ENCODE assay signal across 17 cellular contexts in genomic region chr10:7475954-7476353, GRCh38.
DNase-seq lines count a peak whose midpoint lies in the region; ATAC-seq and TF ChIP-seq lines count a peak whose summit lies in the region.
"Had no signal": no experiment of that assay in that cellular context is flagged by ENCODE, and none has a peak within 500 bp of the region (broad histone marks: within the 10 kb centered on the region; RNA-seq: fewer than 3 reads in every experiment).

No MANE protein-coding gene starts in this region.

- H2BK5ac ChIP-seq in trophoblast cell (ENCODE audit: low read depth, low read length, poor library complexity) = no peak overlapping the region

- peak; percentile 13 for DNase-seq in NOMO-1 treated with DMSO at 0.1 percent for 48 hours (lab: John Stamatoyannopoulos, UW; ENCODE audit: unreplicated experiment)
- DNase-seq in NOMO-1 treated with dmso at 0.1 percent for 144 hours (lab: John Stamatoyannopoulos, UW; ENCODE audit: unreplicated experiment) = no peak
- no peak for DNase-seq in thoracic aorta (ENCODE audit: low spot score)
- DNase-seq in trophoblast cell = no peak
- DNase-seq: 8988T; activated CD4-positive, alpha-beta T cell treated with anti-CD3 and anti-CD28 coated beads for 4 hours; CD8-positive, alpha-beta T cell; cerebellar nuclear complex; NCI-H526; occipital lobe; RPMI8226 had no signal

- H3K9ac ChIP-seq in SU-DHL-6 (ENCODE audit: low read length) (peak overlapping the region; percentile 45), trophoblast cell (ENCODE audit: low read length) (no peak overlapping the region)

- no peaks in the 10 kb centered on the region for H4K20me1 ChIP-seq in SU-DHL-6 (ENCODE audit: low read depth, low read length)

- H3K27me3 ChIP-seq in SU-DHL-6 (ENCODE audit: low read length) (no peaks in the 10 kb centered on the region), layer of hippocampus (ENCODE audit: control insufficient read depth, insufficient read depth, low read length) (no peaks in the 10 kb centered on the region), thoracic aorta (replicated peaks; ENCODE audit: insufficient read depth) (no peaks in the 10 kb centered on the region), trophoblast cell (ENCODE audit: insufficient read depth, low read length) (no peaks in the 10 kb centered on the region)

- peaks cover 86% of the 10 kb centered on the region for H3F3A ChIP-seq in SU-DHL-6 (ENCODE audit: insufficient read depth)

- H3K4me1 ChIP-seq in thoracic aorta (ENCODE audit: control insufficient read depth in 1 of 2, low read depth in 2 of 2) (peaks cover 6 to 10% of the 10 kb centered on the region in 2 donors), trophoblast cell (ENCODE audit: control insufficient read depth in 1 of 2, insufficient read depth in 2 of 2, low read length in 2 of 2) (no peaks in the 10 kb centered on the region)

- H3K4me3 ChIP-seq in SU-DHL-6 (ENCODE audit: insufficient read depth, low read length, poor library complexity, severe bottlenecking) = no peak overlapping the region
- H3K4me3 ChIP-seq in thoracic aorta = peak overlapping the region; percentile 7
- no peak overlapping the region for H3K4me3 ChIP-seq in trophoblast cell (ENCODE audit: low read depth, low read length)

- H4K91ac ChIP-seq in trophoblast cell (ENCODE audit: low read depth, low read length) = no peak overlapping the region

- H3K4me2 ChIP-seq in SU-DHL-6 (ENCODE audit: low read depth, low read length, poor library complexity, severe bottlenecking) (peak overlapping the region; percentile 55), trophoblast cell (ENCODE audit: low read length) (no peak overlapping the region)

- peak overlapping the region; percentile 8 for H2AFZ ChIP-seq in SU-DHL-6 (ENCODE audit: low read depth, low read length, severe bottlenecking)
- no peak overlapping the region for H2AFZ ChIP-seq in trophoblast cell (ENCODE audit: insufficient read depth, low read length, poor library complexity)

- no peak overlapping the region for H4K8ac ChIP-seq in trophoblast cell (ENCODE audit: low read depth, low read length)

- H3K79me2 ChIP-seq in SU-DHL-6 (ENCODE audit: insufficient read depth, low read length) (no peaks in the 10 kb centered on the region), trophoblast cell (ENCODE audit: control insufficient read depth, insufficient read depth, low read length, poor library complexity) (no peaks in the 10 kb centered on the region)

- H2BK120ac ChIP-seq in trophoblast cell (ENCODE audit: insufficient read depth, low read length, poor library complexity) = no peak overlapping the region

- H3K27ac ChIP-seq in SU-DHL-6 (ENCODE audit: low read depth, low read length) = peak overlapping the region; percentile 95
- peak overlapping the region; percentile 16 for H3K27ac ChIP-seq in layer of hippocampus (ENCODE audit: low read depth, low read length)
- H3K27ac ChIP-seq in thoracic aorta = no peak overlapping the region
- no peak overlapping the region for H3K27ac ChIP-seq in trophoblast cell (ENCODE audit: low read depth, low read length)

- H3K14ac ChIP-seq in trophoblast cell (ENCODE audit: low read length) = no peak overlapping the region

- no peaks in the 10 kb centered on the region for H3K9me3 ChIP-seq in SU-DHL-6 (ENCODE audit: insufficient read depth, low read length)
- no peaks in the 10 kb centered on the region for H3K9me3 ChIP-seq in thoracic aorta
- no peaks in the 10 kb centered on the region for H3K9me3 ChIP-seq in trophoblast cell (ENCODE audit: insufficient read depth, low read depth, low read length)
- H3K9me3 ChIP-seq: gastroesophageal sphincter had no signal

- no peak overlapping the region for H3K23ac ChIP-seq in trophoblast cell (ENCODE audit: low read length)

- H3K18ac ChIP-seq in trophoblast cell (ENCODE audit: low read length) = no peak overlapping the region

- no peak overlapping the region for H4K12ac ChIP-seq in trophoblast cell (ENCODE audit: low read depth, low read length)

- ATAC-seq in thoracic aorta (ENCODE audit: insufficient number of reproducible peaks, low FRiP score, low read depth) (no peak), GM19395 (IDR thresholded peaks at IDR 0.05; ENCODE audit: unreplicated experiment) (no peak), GM18519 (IDR thresholded peaks at IDR 0.05; ENCODE audit: low FRiP score, unreplicated experiment) (no peak)
- ATAC-seq: CD8-positive, alpha-beta T cell; HCT116 had no signal

- no peaks in the 10 kb centered on the region for H3K9me2 ChIP-seq in SU-DHL-6 (replicated peaks; ENCODE audit: insufficient read depth, low read length)

- TF ChIP-seq CTCF in SU-DHL-6 (IDR thresholded peaks at IDR 0.05; ENCODE audit: insufficient read depth, low read length, poor library complexity, severe bottlenecking) (no peak), thoracic aorta (IDR thresholded peaks at IDR 0.05) (no peak)

- no CpG with 5 or more reads among the region's 5 CpGs for WGBS in trophoblast cell (ENCODE audit: extremely low coverage, insufficient coverage, insufficient read length)

- H3K79me1 ChIP-seq in trophoblast cell (ENCODE audit: low read length) = no peaks in the 10 kb centered on the region

- no peak overlapping the region for H3K4ac ChIP-seq in trophoblast cell (ENCODE audit: low read depth, low read length)

- H3K36me3 ChIP-seq in SU-DHL-6 (ENCODE audit: low read length) = no peaks in the 10 kb centered on the region
- H3K36me3 ChIP-seq in thoracic aorta = no peaks in the 10 kb centered on the region
- H3K36me3 ChIP-seq in trophoblast cell (ENCODE audit: control insufficient read depth in 1 of 2, insufficient read depth in 2 of 2, low read length in 2 of 2) = no peaks in the 10 kb centered on the region
- H3K36me3 ChIP-seq: gastroesophageal sphincter had no signal

- H2AK5ac ChIP-seq in trophoblast cell (ENCODE audit: low read length) = no peak overlapping the region

- H2BK12ac ChIP-seq in trophoblast cell (ENCODE audit: low read length) = no peak overlapping the region

Comparison
In these comparisons a context has a peak if more than half of its experiments do, and no peak if none do; other contexts are left out.
1. H3K27ac ChIP-seq: peak in SU-DHL-6 (single experiment) and layer of hippocampus (single experiment); none in thoracic aorta (0 of 2) and trophoblast cell (single experiment).